Comparison of ENCODE assay signal across 9 cellular contexts in genomic region chr7:101308245-101309085, GRCh38. TPM values are rescaled to one million over a fixed set of nuclear protein-coding genes. Genes with fewer than 3 reads are reported as not detected.
A peak's percentile ranks its signal among the peaks of the same experiment; 100 is the strongest.
DNase-seq lines count a peak whose midpoint lies in the region; ATAC-seq and TF ChIP-seq lines count a peak whose summit lies in the region.
"Had no signal": no experiment of that assay in that cellular context is flagged by ENCODE, and none has a peak within 500 bp of the region (broad histone marks: within the 10 kb centered on the region; RNA-seq: fewer than 3 reads in every experiment).

No MANE protein-coding gene starts in this region.

- no peaks in the 10 kb centered on the region for H3K27me3 ChIP-seq in lung (ENCODE audit: control insufficient read depth, insufficient read depth)

- H3K36me3 ChIP-seq in SK-N-MC (ENCODE audit: insufficient read depth, low read length) (peaks cover 26% of the 10 kb centered on the region), lung (ENCODE audit: control insufficient read depth in 2 of 2, insufficient read depth in 2 of 2, low read length in 2 of 2) (no peaks in the 10 kb centered on the region)

- no peak for TF ChIP-seq CTCF in choroid plexus epithelial cell (conservative IDR thresholded peaks at IDR 0.05; ENCODE audit: low read depth, low read length)
- no peak for TF ChIP-seq CTCF in lung (IDR thresholded peaks at IDR 0.05; ENCODE audit: control extremely low read depth, extremely low read depth)

- peak overlapping the region; percentile 96 for H3K4me3 ChIP-seq in SK-N-MC
- peak overlapping the region; percentile 58 for H3K4me3 ChIP-seq in choroid plexus epithelial cell (ENCODE audit: low read depth, low read length)
- peak overlapping the region; percentile 6 for H3K4me3 ChIP-seq in lung

- 0 out of 2 replicates have a peak overlapping the region, but pooled peaks have one; percentile 54 for H3K27ac ChIP-seq in SK-N-MC
- H3K27ac ChIP-seq in lung (ENCODE audit: low read depth in 1 of 2, low read length in 1 of 2) = no peak overlapping the region

- WGBS in lung, 2 donors = 9 to 14% methylated on average over 49 to 62 of the region's 62 CpGs

- ATAC-seq in activated CD4-positive, CD25-positive, alpha-beta regulatory T cell treated with anti-CD3 and anti-CD28 coated beads, Interleukin-2, amount 50 U/mL, for 24 hours = peak; percentile 60 to 73
- ATAC-seq in lung (ENCODE audit: insufficient read depth, low FRiP score) (peak; percentile 89), HG03432 (IDR thresholded peaks at IDR 0.05; ENCODE audit: unreplicated experiment) (no peak)

- DNase-seq in activated CD4-positive, CD25-positive, alpha-beta regulatory T cell (lab: John Stamatoyannopoulos, UW) = no peak
- no peak for DNase-seq in SK-N-MC (ENCODE audit: low read depth, low spot score)
- DNase-seq in choroid plexus epithelial cell (ENCODE audit: low read depth) = peak; percentile 47
- DNase-seq in lung (ENCODE audit: low spot score) = peak; percentile 80
- DNase-seq in stimulated activated CD8-positive, alpha-beta memory T cell treated with anti-CD3 and anti-CD28 coated beads, Interleukin-4, amount 100 ng/mL, for 24 hours (ENCODE audit: low read depth) = peak; percentile 38
- DNase-seq in activated gamma-delta T cell treated with Interleukin-2 at 50 U/mL for 16 hours = no peak

- peak overlapping the region; percentile 91 for H3K9ac ChIP-seq in SK-N-MC (ENCODE audit: insufficient read length)

- no peaks in the 10 kb centered on the region for H3K4me1 ChIP-seq in lung (ENCODE audit: control insufficient read depth in 2 of 2, insufficient read depth in 2 of 2, low read length in 2 of 2)

- peaks cover 4% of the 10 kb centered on the region; the same call in 1 of the 2 replicates for H3K9me3 ChIP-seq in SK-N-MC (ENCODE audit: low read depth, low read length)
- peaks cover 2 to 9% of the 10 kb centered on the region in 2 donors for H3K9me3 ChIP-seq in lung (ENCODE audit: control insufficient read depth in 2 of 2, insufficient read depth in 1 of 2, low read length in 1 of 2)

RNA-seq across cellular contexts. Expression of gene IFT22, which starts 13.1 kb away (rescaled TPM):
- 10 to 100 TPM; 37.8 to 44.7 TPM for total RNA-seq in lung
- polyA plus RNA-seq in lung = 10 to 100 TPM; 23.6 to 30.1 TPM

RNA-seq across cellular contexts. Expression of gene COL26A1, which starts 54.2 kb away (rescaled TPM):
- total RNA-seq in lung = 1 to 10 TPM in 1 of 2 donors, under 1 TPM in 1; 0.25 to 4.7 TPM
- under 1 TPM; 0.05 to 0.31 TPM for polyA plus RNA-seq in lung
- total RNA-seq: glomerular endothelial cell had no signal

Comparison
In these comparisons a context has a peak if more than half of its experiments do, and no peak if none do; other contexts are left out.
1. DNase-seq: peak in choroid plexus epithelial cell (single experiment), lung (single experiment) and stimulated activated CD8-positive, alpha-beta memory T cell treated with anti-CD3 and anti-CD28 coated beads, Interleukin-4, amount 100 ng/mL, for 24 hours (single experiment); none in activated CD4-positive, CD25-positive, alpha-beta regulatory T cell (0 of 4), SK-N-MC (single experiment) and activated gamma-delta T cell treated with Interleukin-2 at 50 U/mL for 16 hours (single experiment).
2. H3K4me3 ChIP-seq: peak in every context shown above with its lines; median percentile 96 in SK-N-MC; 58 in choroid plexus epithelial cell; 6 in lung.